16 cellular contexts compared by ENCODE assay signal in genomic region chr17:36943250-36944220, GRCh38. TPM values are rescaled to one million over a fixed set of nuclear protein-coding genes. Genes with fewer than 3 reads are reported as not detected.
DNase-seq lines count a peak whose midpoint lies in the region; ATAC-seq and TF ChIP-seq lines count a peak whose summit lies in the region.
"Had no signal": no experiment of that assay in that cellular context is flagged by ENCODE, and none has a peak within 500 bp of the region (broad histone marks: within the 10 kb centered on the region; RNA-seq: fewer than 3 reads in every experiment).

No MANE protein-coding gene starts in this region.

- H3K4me3 ChIP-seq in tibial nerve: no peak overlapping the region

- peak overlapping the region; percentile 35 for H3K4me3 Mint-ChIP-seq in natural killer cell

- peaks cover 4 to 93% of the 10 kb centered on the region in 2 donors for H3K27me3 ChIP-seq in tibial nerve

- TF ChIP-seq CTCF in natural killer cell (IDR thresholded peaks at IDR 0.05): no peak
- TF ChIP-seq CTCF in tibial nerve (IDR thresholded peaks at IDR 0.05): no peak

- no peaks in the 10 kb centered on the region for H3K9me3 ChIP-seq in tibial nerve

- no peak for ATAC-seq in natural killer cell
- no peak for ATAC-seq in GM21390 (IDR thresholded peaks at IDR 0.05; ENCODE audit: unreplicated experiment)
- ATAC-seq: left lobe of liver had no signal

- no peaks in the 10 kb centered on the region for H3K36me3 ChIP-seq in tibial nerve

- intact Hi-C loops in natural killer cell (cut with micrococcal nuclease): loop anchor here (10.0 kb wide), 2 partner anchors 219 to 1069 kb away; no protein-coding TSS in a partner anchor

- 11% methylated on average over 44 of the region's 44 CpGs for WGBS in tibial nerve, 2 donors

- H3K4me1 Mint-ChIP-seq in natural killer cell: peaks cover 22 to 35% of the 10 kb centered on the region in 2 donors

- peak in 1 of 2 donors; percentile 62 for TF ChIP-seq EP300 in tibial nerve (IDR thresholded peaks at IDR 0.05)

- H3K36me3 Mint-ChIP-seq in natural killer cell: no peaks in the 10 kb centered on the region

- no peak overlapping the region for H3K27ac ChIP-seq in tibial nerve
- H3K27ac ChIP-seq: 22Rv1 had no signal

- in situ Hi-C loops in G401 (cut with HindIII; ENCODE audit: low sequenced_read_pairs): loop anchor here (25.0 kb wide), 1 partner anchor 106 kb away; no protein-coding TSS in a partner anchor

- no peaks in the 10 kb centered on the region for H3K9me3 Mint-ChIP-seq in natural killer cell

- peaks cover 0 to 48% (median 10%) of the 10 kb centered on the region in 4 donors for H3K4me1 ChIP-seq in tibial nerve

- DNase-seq in NCI-H510A treated with DMSO at 0.1 percent for 48 hours (lab: John Stamatoyannopoulos, UW): peak; percentile 13
- no peak for DNase-seq in NCI-H510A (lab: John Stamatoyannopoulos, UW)
- DNase-seq in G401 (ENCODE audit: low spot score): peak; percentile 40
- DNase-seq in cerebellar cortex (ENCODE audit: low spot score): peak; percentile 29
- no peak for DNase-seq in natural killer cell
- DNase-seq in tibial nerve (ENCODE audit: low spot score in 2 of 2): no peak
- no peak for DNase-seq in NCI-H446 (lab: John Stamatoyannopoulos, UW)
- DNase-seq: activated CD4-positive, alpha-beta T cell treated with anti-CD3 and anti-CD28 coated beads for 48 hours; amniotic stem cell; DMS153; foreskin melanocyte; NCI-H2081 treated with DMSO at 0.1 percent for 48 hours; trophoblast cell had no signal

- H3K27ac Mint-ChIP-seq in natural killer cell: no peak overlapping the region

- peaks cover 59 to 70% of the 10 kb centered on the region in 2 donors for H3K27me3 Mint-ChIP-seq in natural killer cell (ENCODE audit: low read depth in 2 of 2)

- no peak for TF ChIP-seq POLR2A in tibial nerve (IDR thresholded peaks at IDR 0.05)

RNA-seq across cellular contexts. Expression of gene AATF, which starts 5.2 kb away (rescaled TPM):
- 39.4 and 54.7 TPM in 2 replicates for total RNA-seq in G401 (2014; rRNA removed; shearing (Covaris generic))
- total RNA-seq in natural killer cell (10 to 100 TPM; 60.1 to 67.2 (median 63.2) TPM), tibial nerve (10 to 100 TPM; 26.5 to 36.2 (median 30.1) TPM)

RNA-seq across cellular contexts. Expression of gene LHX1, which starts 6.3 kb away (rescaled TPM):
- total RNA-seq in G401 (2014; rRNA removed; shearing (Covaris generic)): 3.7 and 8.7 TPM in 2 replicates
- total RNA-seq in natural killer cell (not detected), tibial nerve (not detected)
- total RNA-seq: left lobe of liver had no signal

Comparison
In these comparisons a context has a peak if more than half of its experiments do, and no peak if none do; other contexts are left out.
1. DNase-seq: peak in NCI-H510A treated with DMSO at 0.1 percent for 48 hours (single experiment), G401 (single experiment) and cerebellar cortex (single experiment); none in NCI-H510A (single experiment), natural killer cell (single experiment), tibial nerve (0 of 2) and NCI-H446 (0 of 2).